8 cellular contexts compared by ENCODE assay signal in genomic region chr9:129036923-129037766, GRCh38. TPM values are rescaled to one million over a fixed set of nuclear protein-coding genes. Genes with fewer than 3 reads are reported as not detected.
A peak's percentile ranks its signal among the peaks of the same experiment; 100 is the strongest.
DNase-seq lines count a peak whose midpoint lies in the region; ATAC-seq and TF ChIP-seq lines count a peak whose summit lies in the region.

No MANE protein-coding gene starts in this region.

- H3K27ac ChIP-seq in A673 (ENCODE audit: low read depth, low read length, poor library complexity, severe bottlenecking) (peak overlapping the region; percentile 86), KMS-11 (no peak overlapping the region), colonic mucosa (peak overlapping the region; percentile 75)

- ATAC-seq in GM21529 (IDR thresholded peaks at IDR 0.05; ENCODE audit: unreplicated experiment), result no peak

- intact Hi-C loops in A673 (cut with micrococcal nuclease; ENCODE audit: unreplicated experiment) (no loop called here), colonic mucosa (cut with DNase I) (no loop called here)

- H3K4me1 ChIP-seq in A673 (ENCODE audit: insufficient read depth, low read length, poor library complexity, severe bottlenecking) (peaks cover 12% of the 10 kb centered on the region), KMS-11 (ENCODE audit: low read depth, poor library complexity, severe bottlenecking) (peaks cover 20% of the 10 kb centered on the region), colonic mucosa (peaks cover 17% of the 10 kb centered on the region)

- H3K79me2 ChIP-seq in KMS-11 (ENCODE audit: insufficient read depth, low read depth), result peaks cover 11% of the 10 kb centered on the region; the same call in 1 of the 2 replicates

- H3K36me3 ChIP-seq in A673 (ENCODE audit: insufficient read depth, low read length, poor library complexity, severe bottlenecking) (peaks cover 3% of the 10 kb centered on the region), KMS-11 (ENCODE audit: insufficient read depth) (no peaks in the 10 kb centered on the region; the same call in 1 of the 2 replicates), colonic mucosa (peaks cover 10% of the 10 kb centered on the region)

- no peaks in the 10 kb centered on the region for H3K9me3 Mint-ChIP-seq in mesothelial cell of epicardium

- no TSS peak for BruUV-seq in A673 (replicated peaks; lab: Mats Ljungman, UMichigan)

- DNase-seq in A673 (ENCODE audit: low spot score), result no peak
- no peak for DNase-seq in colonic mucosa
- no peak for DNase-seq in mesothelial cell of epicardium (ENCODE audit: low spot score in 2 of 2, unreplicated experiment in 2 of 2)
- DNase-seq in GM19240 (ENCODE audit: insufficient read length, low spot score), result no peak
- no peak for DNase-seq in OCI-M1 (lab: John Stamatoyannopoulos, UW)
- DNase-seq in C1 segment of cervical spinal cord (lab: John Stamatoyannopoulos, UW), result no peak

- H3K27me3 Mint-ChIP-seq in mesothelial cell of epicardium (ENCODE audit: low read depth), result no peaks in the 10 kb centered on the region

- peak overlapping the region; percentile 97 for H3K4me3 ChIP-seq in A673 (ENCODE audit: low read depth, low read length, poor library complexity, severe bottlenecking)
- H3K4me3 ChIP-seq in KMS-11 (IDR thresholded peaks at IDR 0.05; ENCODE audit: insufficient read depth, low read depth, low read length), result no peak overlapping the region
- H3K4me3 ChIP-seq in colonic mucosa, result peak overlapping the region; percentile 66

- H3K4me3 Mint-ChIP-seq in mesothelial cell of epicardium, result peak overlapping the region; percentile 93

- H4K20me1 ChIP-seq in KMS-11 (ENCODE audit: insufficient read depth), result no peaks in the 10 kb centered on the region

- peak overlapping the region; percentile 98; the same call in 1 of the 2 replicates for H2AFZ ChIP-seq in KMS-11 (ENCODE audit: low read depth)

- POLR2A ChIA-PET in A673 (lab: Charles Lee; ENCODE audit: low non-redundant PET), result interaction anchor here (0.7 kb wide), 1 partner anchor 10 kb away, joined by 4 read pairs; no protein-coding TSS in a partner anchor

- H3K9me3 ChIP-seq in A673 (ENCODE audit: low read depth, low read length, poor library complexity, severe bottlenecking) (no peaks in the 10 kb centered on the region), colonic mucosa (no peaks in the 10 kb centered on the region)

- CTCF ChIA-PET in A673 (lab: Charles Lee), result no interaction called here

- TF ChIP-seq CTCF in A673 (conservative IDR thresholded peaks at IDR 0.05; ENCODE audit: low read depth, low read length) (no peak), KMS-11 (conservative IDR thresholded peaks at IDR 0.05; ENCODE audit: low read depth, low read length) (no peak), colonic mucosa (IDR thresholded peaks at IDR 0.05) (no peak), mesothelial cell of epicardium (IDR thresholded peaks at IDR 0.05; ENCODE audit: unreplicated experiment) (no peak)

- H3K9ac ChIP-seq in KMS-11, result peak overlapping the region; percentile 31; the same call in 1 of the 2 replicates
- H3K9ac ChIP-seq in colonic mucosa (ENCODE audit: low read depth in 2 of 2, low read length in 2 of 2), result peak overlapping the region; percentile 88 to 92

- H3K27me3 ChIP-seq in A673 (replicated peaks; ENCODE audit: insufficient read depth, low read depth, low read length, poor library complexity) (no peaks in the 10 kb centered on the region), KMS-11 (ENCODE audit: insufficient read depth, low read depth) (no peaks in the 10 kb centered on the region), colonic mucosa (no peaks in the 10 kb centered on the region)

- H3K4me2 ChIP-seq in KMS-11, result peak overlapping the region; percentile 95

- peak overlapping the region; percentile 90 for H3K27ac Mint-ChIP-seq in mesothelial cell of epicardium

- H3K4me1 Mint-ChIP-seq in mesothelial cell of epicardium, result peaks cover 24% of the 10 kb centered on the region

- H3K36me3 Mint-ChIP-seq in mesothelial cell of epicardium, result no peaks in the 10 kb centered on the region

RNA-seq across cellular contexts. Expression of gene MIGA2, which starts 0.7 kb away (rescaled TPM):
- 26.7 and 27.7 TPM in 2 replicates for total RNA-seq in A673 (2021)
- total RNA-seq in colonic mucosa, result 10 to 100 TPM; 47.4 to 74.8 TPM
- 36.1 to 37.9 TPM (median 36.2 TPM) in 3 replicates for total RNA-seq in mesothelial cell of epicardium

RNA-seq across cellular contexts. Expression of gene SH3GLB2, which starts 9.0 kb away (rescaled TPM):
- total RNA-seq in A673 (2021), result 52.7 and 59.4 TPM in 2 replicates
- total RNA-seq in colonic mucosa, result 100 to 1,000 TPM; 109 to 110 TPM
- total RNA-seq in mesothelial cell of epicardium, result 173 to 174 TPM (median 174 TPM) in 3 replicates

RNA-seq across cellular contexts. Expression of gene DOLPP1, which starts 43.8 kb away (rescaled TPM):
- 30.2 and 30.4 TPM in 2 replicates for total RNA-seq in A673 (2021)
- total RNA-seq in colonic mucosa, result 10 to 100 TPM; 33.9 to 37.3 TPM
- total RNA-seq in mesothelial cell of epicardium, result 16.9 to 21.5 TPM (median 20.0 TPM) in 3 replicates
